Comparison of ENCODE assay signal across 1 cellular context in genomic region chr16:72604375-72604774, GRCh38.
TF ChIP-seq lines count a peak whose summit lies in the region.

No MANE protein-coding gene starts in this region.

TF ChIP-seq in GM23338, 12 proteins besides CTCF, POLR2A, EP300 and RAD21 (continued from another document):
- no peak for TF ChIP-seq ZNF462 (CRISPR knock-in tag; IDR thresholded peaks at IDR 0.05)
